Comparison of ENCODE assay signal across 8 cellular contexts in genomic region chr1:210328746-210329488, GRCh38. TPM values are rescaled to one million over a fixed set of nuclear protein-coding genes. Genes with fewer than 3 reads are reported as not detected.
DNase-seq lines count a peak whose midpoint lies in the region; ATAC-seq and TF ChIP-seq lines count a peak whose summit lies in the region.

TSS of gene HHAT (plus strand) at chr1:210328902. CDS start at chr1:210348976, 20,074 bp downstream.

- peak within 1 kb of the TSS; percentile 73 for H3K4me3 ChIP-seq in AG04449 (ENCODE audit: low read depth, low read length)
- H3K4me3 ChIP-seq in colonic mucosa = peak within 1 kb of the TSS; percentile 71

- intact Hi-C loops in colonic mucosa (cut with DNase I) (no loop called here), left colon (cut with DNase I, micrococcal nuclease) (no loop called here)

- ATAC-seq in GM18520 (IDR thresholded peaks at IDR 0.05; ENCODE audit: unreplicated experiment) (peak; percentile 20), HG03025 (IDR thresholded peaks at IDR 0.05; ENCODE audit: low FRiP score, unreplicated experiment) (peak; percentile 47), left colon (peak; percentile 94)

- H3K9ac ChIP-seq in colonic mucosa (ENCODE audit: low read depth in 2 of 2, low read length in 2 of 2) = peak within 1 kb of the TSS; percentile 70 to 89

- no peaks in the 10 kb centered on the region for H3K9me3 ChIP-seq in colonic mucosa

- H3K36me3 ChIP-seq in colonic mucosa = no peaks in the 10 kb centered on the region

- H3K27me3 ChIP-seq in colonic mucosa = no peaks in the 10 kb centered on the region

- peak within 1 kb of the TSS; percentile 92 for H3K27ac ChIP-seq in colonic mucosa

- no peaks in the 10 kb centered on the region for H3K4me1 ChIP-seq in colonic mucosa

- TF ChIP-seq CTCF in AG04449 (IDR thresholded peaks at IDR 0.05; ENCODE audit: insufficient read depth, low read length, missing control alignments) (no peak), colonic mucosa (IDR thresholded peaks at IDR 0.05) (no peak)

- POLR2A ChIA-PET in AG04449 (lab: Yijun Ruan, JAX) = interaction anchor here (0.6 to 0.8 kb wide), 2 partner anchors 78 to 111 kb away, joined by 3 to 4 read pairs; no protein-coding TSS in a partner anchor

- no peak for DNase-seq in AG04449 (ENCODE audit: low read depth, low spot score)
- DNase-seq in NCI-H2107 (lab: John Stamatoyannopoulos, UW) = peak; percentile 50
- peak; percentile 28 for DNase-seq in activated CD4-positive, alpha-beta T cell treated with anti-CD3 and anti-CD28 coated beads for 1 hour
- DNase-seq in colonic mucosa = peak; percentile 82
- DNase-seq in left colon = peak; percentile 85 to 89
- peak; percentile 64 to 76 for DNase-seq in stimulated activated CD4-positive, alpha-beta T cell treated with anti-CD3 and anti-CD28 coated beads, Interleukin-2, amount 100 ng/mL, for 24 hours

- CTCF ChIA-PET in AG04449 (lab: Yijun Ruan, JAX) = interaction anchor here (0.6 kb wide), 1 partner anchor 505 kb away, joined by 3 read pairs; no protein-coding TSS in a partner anchor

RNA-seq across cellular contexts. Expression of gene HHAT, which starts in this region (rescaled TPM):
- total RNA-seq in colonic mucosa = 1 to 10 TPM; 3.2 to 4.9 TPM
- total RNA-seq in left colon = 1 to 10 TPM; 4.6 to 6.8 TPM

Comparison
In these comparisons a context has a peak if more than half of its experiments do, and no peak if none do; other contexts are left out.
1. ATAC-seq: peak in every context shown above with its lines; median percentile 94 in left colon; 47 in HG03025; 20 in GM18520.